1 cellular context compared by ENCODE assay signal in genomic region chr9:129064499-129064908, GRCh38.
TF ChIP-seq lines count a peak whose summit lies in the region.

No MANE protein-coding gene starts in this region.

TF ChIP-seq in HepG2, 621 proteins besides CTCF, POLR2A, EP300 and RAD21 (continued from another document and continues in another):
- TF ChIP-seq, protein P1, sequence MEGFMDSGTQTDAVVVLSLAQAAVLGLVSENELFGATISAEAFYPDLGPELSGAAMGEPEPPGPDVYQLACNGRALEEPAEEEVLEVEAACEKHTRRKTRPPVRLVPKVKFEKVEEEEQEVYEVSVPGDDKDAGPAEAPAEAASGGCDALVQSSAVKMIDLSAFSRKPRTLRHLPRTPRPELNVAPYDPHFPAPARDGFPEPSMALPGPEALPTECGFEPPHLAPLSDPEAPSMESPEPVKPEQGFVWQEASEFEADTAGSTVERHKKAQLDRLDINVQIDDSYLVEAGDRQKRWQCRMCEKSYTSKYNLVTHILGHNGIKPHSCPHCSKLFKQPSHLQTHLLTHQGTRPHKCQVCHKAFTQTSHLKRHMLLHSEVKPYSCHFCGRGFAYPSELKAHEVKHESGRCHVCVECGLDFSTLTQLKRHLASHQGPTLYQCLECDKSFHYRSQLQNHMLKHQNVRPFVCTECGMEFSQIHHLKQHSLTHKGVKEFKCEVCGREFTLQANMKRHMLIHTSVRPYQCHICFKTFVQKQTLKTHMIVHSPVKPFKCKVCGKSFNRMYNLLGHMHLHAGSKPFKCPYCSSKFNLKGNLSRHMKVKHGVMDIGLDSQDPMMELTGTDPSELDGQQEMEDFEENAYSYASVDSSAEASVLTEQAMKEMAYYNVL (CRISPR knock-in tag; IDR thresholded peaks at IDR 0.05; ENCODE audit: borderline replicate concordance) = no peak
- TF ChIP-seq NCOA1 (CRISPR knock-in tag; IDR thresholded peaks at IDR 0.05) (no peak), ARID5B (CRISPR knock-in tag; IDR thresholded peaks at IDR 0.05) (peak; percentile 65), PAX8 (CRISPR knock-in tag; IDR thresholded peaks at IDR 0.05; ENCODE audit: borderline replicate concordance) (no peak), SP2 (CRISPR knock-in tag; IDR thresholded peaks at IDR 0.05) (0 out of 2 replicates have a peak, but pooled peaks have one; percentile 27), TEAD2 (CRISPR knock-in tag; IDR thresholded peaks at IDR 0.05) (no peak), PRDM4 (CRISPR knock-in tag; IDR thresholded peaks at IDR 0.05; ENCODE audit: borderline replicate concordance) (no peak), ZNF747 (CRISPR knock-in tag; IDR thresholded peaks at IDR 0.05; ENCODE audit: borderline replicate concordance) (peak; percentile 72; the same call in 1 of the 2 replicates), BRD4 (CRISPR knock-in tag; IDR thresholded peaks at IDR 0.05) (no peak), ZBTB43 (CRISPR knock-in tag; conservative IDR thresholded peaks at IDR 0.05) (peak; percentile 52; the same call in 1 of the 2 replicates), ZNF788 (CRISPR knock-in tag; IDR thresholded peaks at IDR 0.05; ENCODE audit: borderline replicate concordance) (peak; percentile 91), ZNF639 (CRISPR knock-in tag; conservative IDR thresholded peaks at IDR 0.05) (0 out of 2 replicates have a peak, but pooled peaks have one; percentile 56), ZFP91 (CRISPR knock-in tag; IDR thresholded peaks at IDR 0.05; ENCODE audit: borderline replicate concordance) (no peak), SMAD3 (CRISPR knock-in tag; IDR thresholded peaks at IDR 0.05) (no peak), ZNF180 (CRISPR knock-in tag; IDR thresholded peaks at IDR 0.05; ENCODE audit: borderline replicate concordance, low read depth) (no peak), FOXP4 (CRISPR knock-in tag; IDR thresholded peaks at IDR 0.05) (peak; percentile 65; the same call in 1 of the 2 replicates), AHDC1 (CRISPR knock-in tag; IDR thresholded peaks at IDR 0.05; ENCODE audit: borderline replicate concordance) (no peak; the same call in 1 of the 2 replicates), ZNF569 (CRISPR knock-in tag; IDR thresholded peaks at IDR 0.05; ENCODE audit: borderline replicate concordance) (no peak), ZNF724P (CRISPR knock-in tag; IDR thresholded peaks at IDR 0.05; ENCODE audit: borderline replicate concordance) (no peak), ZNF232 (CRISPR knock-in tag; IDR thresholded peaks at IDR 0.05; ENCODE audit: borderline replicate concordance) (0 out of 2 replicates have a peak, but pooled peaks have one; percentile 37), ZNF605 (CRISPR knock-in tag; IDR thresholded peaks at IDR 0.05) (peak; percentile 76), KLF12 (CRISPR knock-in tag; IDR thresholded peaks at IDR 0.05; ENCODE audit: borderline replicate concordance) (no peak), YY1 (IDR thresholded peaks at IDR 0.05; ENCODE audit: insufficient read depth, insufficient replicate concordance, low read depth, low read length) (no peak)
- TF ChIP-seq, protein P2, sequence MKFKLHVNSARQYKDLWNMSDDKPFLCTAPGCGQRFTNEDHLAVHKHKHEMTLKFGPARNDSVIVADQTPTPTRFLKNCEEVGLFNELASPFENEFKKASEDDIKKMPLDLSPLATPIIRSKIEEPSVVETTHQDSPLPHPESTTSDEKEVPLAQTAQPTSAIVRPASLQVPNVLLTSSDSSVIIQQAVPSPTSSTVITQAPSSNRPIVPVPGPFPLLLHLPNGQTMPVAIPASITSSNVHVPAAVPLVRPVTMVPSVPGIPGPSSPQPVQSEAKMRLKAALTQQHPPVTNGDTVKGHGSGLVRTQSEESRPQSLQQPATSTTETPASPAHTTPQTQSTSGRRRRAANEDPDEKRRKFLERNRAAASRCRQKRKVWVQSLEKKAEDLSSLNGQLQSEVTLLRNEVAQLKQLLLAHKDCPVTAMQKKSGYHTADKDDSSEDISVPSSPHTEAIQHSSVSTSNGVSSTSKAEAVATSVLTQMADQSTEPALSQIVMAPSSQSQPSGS (CRISPR knock-in tag; IDR thresholded peaks at IDR 0.05) = peak; percentile 71
- TF ChIP-seq, protein P3, sequence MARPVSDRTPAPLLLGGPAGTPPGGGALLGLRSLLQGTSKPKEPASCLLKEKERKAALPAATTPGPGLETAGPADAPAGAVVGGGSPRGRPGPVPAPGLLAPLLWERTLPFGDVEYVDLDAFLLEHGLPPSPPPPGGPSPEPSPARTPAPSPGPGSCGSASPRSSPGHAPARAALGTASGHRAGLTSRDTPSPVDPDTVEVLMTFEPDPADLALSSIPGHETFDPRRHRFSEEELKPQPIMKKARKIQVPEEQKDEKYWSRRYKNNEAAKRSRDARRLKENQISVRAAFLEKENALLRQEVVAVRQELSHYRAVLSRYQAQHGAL (CRISPR knock-in tag; IDR thresholded peaks at IDR 0.05; ENCODE audit: not compliant biosample characterization) = no peak
